23 cellular contexts compared by ENCODE assay signal in the genomic region with DNA sequence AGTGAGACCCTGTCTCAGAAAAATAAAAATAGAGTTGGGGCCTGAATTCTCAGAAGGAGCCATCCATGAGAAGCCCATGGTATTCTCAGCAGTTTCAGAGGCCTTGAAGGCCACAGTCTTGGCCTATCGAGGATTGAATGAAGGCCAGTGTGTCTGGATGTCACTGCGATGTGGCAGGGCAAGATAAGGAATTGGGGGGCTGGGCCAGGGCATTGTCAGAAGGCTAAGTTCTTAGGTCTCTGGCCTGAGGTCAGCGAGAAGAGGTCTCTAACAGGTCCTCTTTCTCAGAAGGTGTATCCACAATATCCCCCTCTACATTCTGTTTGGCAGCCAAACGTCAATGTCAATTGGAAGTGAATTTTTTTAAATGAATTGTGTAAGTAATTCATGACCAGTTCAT. TPM values are rescaled to one million over a fixed set of nuclear protein-coding genes. Genes with fewer than 3 reads are reported as not detected.
"Had no signal": no experiment of that assay in that cellular context is flagged by ENCODE, and none has a peak within 500 bp of the region (broad histone marks: within the 10 kb centered on the region; RNA-seq: fewer than 3 reads in every experiment).

No MANE protein-coding gene starts in this region.

- H3K27ac Mint-ChIP-seq: effector memory CD8-positive, alpha-beta T cell; natural killer cell treated with Interleukin-12 subunit alpha and Interleukin-12 subunit beta and Interleukin-15 and Interleukin-18, amount 100 ng/mL, for 72 hours; neural progenitor cell; progenitor cell of endocrine pancreas had no signal

- H3K27ac ChIP-seq: epithelial cell of prostate, esophagus squamous epithelium, hepatocyte, neural progenitor cell, pancreas had no signal

- H3K4me3 ChIP-seq: esophagus squamous epithelium, hepatocyte, lung, neural progenitor cell, pancreas had no signal

- H3K4me1 ChIP-seq: neural progenitor cell, pancreas had no signal

- H3K36me3 ChIP-seq: pancreas had no signal

- H3K27me3 ChIP-seq: esophagus squamous epithelium, hepatocyte, neural progenitor cell, pancreas had no signal

- H3K4me2 ChIP-seq: hepatocyte, neural progenitor cell had no signal

- H3K9me3 Mint-ChIP-seq: effector memory CD8-positive, alpha-beta T cell; natural killer cell treated with Interleukin-12 subunit alpha and Interleukin-12 subunit beta and Interleukin-15 and Interleukin-18, amount 100 ng/mL, for 72 hours had no signal

- H2AFZ ChIP-seq: hepatocyte, neural progenitor cell had no signal

- H3K27me3 Mint-ChIP-seq: effector memory CD8-positive, alpha-beta T cell; natural killer cell treated with Interleukin-12 subunit alpha and Interleukin-12 subunit beta and Interleukin-15 and Interleukin-18, amount 100 ng/mL, for 72 hours; progenitor cell of endocrine pancreas had no signal

- H3K4me3 Mint-ChIP-seq: effector memory CD8-positive, alpha-beta T cell; natural killer cell treated with Interleukin-12 subunit alpha and Interleukin-12 subunit beta and Interleukin-15 and Interleukin-18, amount 100 ng/mL, for 72 hours; neural progenitor cell had no signal

- H3K9ac ChIP-seq: neural progenitor cell had no signal

- ATAC-seq: effector memory CD8-positive, alpha-beta T cell; left cardiac atrium; left ventricle myocardium superior; natural killer cell treated with Interleukin-12 subunit alpha and Interleukin-12 subunit beta and Interleukin-15 and Interleukin-18, amount 100 ng/mL, for 72 hours; pancreas; right cardiac atrium had no signal

- H3K9me3 ChIP-seq: esophagus squamous epithelium, pancreas had no signal

- DNase-seq: effector memory CD8-positive, alpha-beta T cell; esophagus squamous epithelium; foreskin fibroblast; head of caudate nucleus; kidney; left cardiac atrium; left ventricle myocardium superior; mesenchymal stem cell; midbrain; occipital lobe; pancreas; right cardiac atrium; small intestine; stimulated activated CD4-positive, alpha-beta T cell treated with anti-CD3 and anti-CD28 coated beads, Interleukin-12 subunit alpha, Interleukin-12 subunit beta, amount 100 ng/mL, for 4 hours; stimulated activated naive CD4-positive, alpha-beta T cell treated with Interleukin-2 at 50 U/mL for 16 hours; trophoblast cell had no signal

RNA-seq across cellular contexts. Expression of a gene that starts 18.1 kb away (rescaled TPM):
- total RNA-seq: esophagus squamous epithelium; hepatocyte; kidney; left cardiac atrium; left ventricle myocardium superior; lung; natural killer cell treated with Interleukin-12 subunit alpha and Interleukin-12 subunit beta and Interleukin-15 and Interleukin-18, amount 100 ng/mL, for 72 hours; pancreas; progenitor cell of endocrine pancreas; right cardiac atrium; urinary bladder had no signal
